ENCODE assay signal across 22 cellular contexts in genomic region chr12:1787714-1788113, GRCh38. TPM values are rescaled to one million over a fixed set of nuclear protein-coding genes. Genes with fewer than 3 reads are reported as not detected.
DNase-seq lines count a peak whose midpoint lies in the region; ATAC-seq and TF ChIP-seq lines count a peak whose summit lies in the region.
"Had no signal": no experiment of that assay in that cellular context is flagged by ENCODE, and none has a peak within 500 bp of the region (broad histone marks: within the 10 kb centered on the region; RNA-seq: fewer than 3 reads in every experiment).

No MANE protein-coding gene starts in this region.

- H3K27me3 ChIP-seq in subcutaneous abdominal adipose tissue (ENCODE audit: control insufficient read depth in 5 of 5, insufficient read depth in 4 of 5, low read length in 5 of 5): no peaks in the 10 kb centered on the region
- H3K27me3 ChIP-seq: BLaER1 had no signal

- peaks cover 21% of the 10 kb centered on the region for H3K4me1 Mint-ChIP-seq in activated CD4-positive, alpha-beta T cell treated with anti-CD3 and anti-CD28 coated beads, Interleukin-2, amount 10 ng/mL, durations not matched to agents 7 days and 5 days

- peaks cover 2 to 44% (median 27%) of the 10 kb centered on the region in 5 donors for H3K4me1 ChIP-seq in subcutaneous abdominal adipose tissue (ENCODE audit: control insufficient read depth in 5 of 5, insufficient read depth in 5 of 5, low read length in 5 of 5)
- H3K4me1 ChIP-seq: Caco-2 had no signal

- no peak for TF ChIP-seq RAD21 in Ishikawa (IDR thresholded peaks at IDR 0.05; ENCODE audit: low read depth)

- peaks cover 11% of the 10 kb centered on the region for H3K36me3 Mint-ChIP-seq in activated CD4-positive, alpha-beta T cell treated with anti-CD3 and anti-CD28 coated beads, Interleukin-2, amount 10 ng/mL, durations not matched to agents 7 days and 5 days (ENCODE audit: low read depth)

- DNase-seq in activated CD4-positive, alpha-beta T cell treated with anti-CD3 and anti-CD28 coated beads, Interleukin-2, amount 10 ng/mL, durations not matched to agents 7 days and 5 days: no peak
- no peak for DNase-seq in activated CD4-positive, alpha-beta T cell treated with anti-CD3 and anti-CD28 coated beads for 1 hour
- DNase-seq in left lobe of liver (ENCODE audit: low spot score) (no peak), NCI-H748 (lab: John Stamatoyannopoulos, UW; ENCODE audit: unreplicated experiment) (no peak)
- DNase-seq: Caco-2; CD4-positive, CD25-positive, alpha-beta regulatory T cell; CD8-positive, alpha-beta T cell; DMS153; DND-41; H9; HFFc6 had no signal

- H3K27me3 Mint-ChIP-seq in activated CD4-positive, alpha-beta T cell treated with anti-CD3 and anti-CD28 coated beads, Interleukin-2, amount 10 ng/mL, durations not matched to agents 7 days and 5 days: no peaks in the 10 kb centered on the region
- H3K27me3 Mint-ChIP-seq: B cell; CD4-positive, CD25-positive, alpha-beta regulatory T cell had no signal

- no peak for TF ChIP-seq EP300 in Ishikawa (IDR thresholded peaks at IDR 0.05; ENCODE audit: borderline replicate concordance)

- no peak overlapping the region for H3K9ac ChIP-seq in subcutaneous abdominal adipose tissue (ENCODE audit: low read length in 5 of 5)
- H3K9ac ChIP-seq: BLaER1 had no signal

- no peak overlapping the region for H3K4me3 Mint-ChIP-seq in activated CD4-positive, alpha-beta T cell treated with anti-CD3 and anti-CD28 coated beads, Interleukin-2, amount 10 ng/mL, durations not matched to agents 7 days and 5 days
- H3K4me3 Mint-ChIP-seq: B cell; CD4-positive, CD25-positive, alpha-beta regulatory T cell; CD8-positive, alpha-beta T cell; GM23338; H9; HFFc6 had no signal

- peak overlapping the region; percentile 31 for H3K27ac Mint-ChIP-seq in activated CD4-positive, alpha-beta T cell treated with anti-CD3 and anti-CD28 coated beads, Interleukin-2, amount 10 ng/mL, durations not matched to agents 7 days and 5 days
- H3K27ac Mint-ChIP-seq: B cell; CD4-positive, CD25-positive, alpha-beta regulatory T cell; CD8-positive, alpha-beta T cell; GM23338; H9; HFFc6 had no signal

- H3K9me3 Mint-ChIP-seq in activated CD4-positive, alpha-beta T cell treated with anti-CD3 and anti-CD28 coated beads, Interleukin-2, amount 10 ng/mL, durations not matched to agents 7 days and 5 days: no peaks in the 10 kb centered on the region
- H3K9me3 Mint-ChIP-seq: CD4-positive, CD25-positive, alpha-beta regulatory T cell; CD8-positive, alpha-beta T cell; GM23338; H9; HFFc6 had no signal

- peak overlapping the region; percentile 27 for H3K27ac ChIP-seq in subcutaneous abdominal adipose tissue (ENCODE audit: low read depth, low read length)
- H3K27ac ChIP-seq: 22Rv1, BLaER1, C4-2B had no signal

- CTCF ChIA-PET in activated CD4-positive, alpha-beta T cell treated with anti-CD3 and anti-CD28 coated beads, Interleukin-2, amount 10 ng/mL, durations not matched to agents 7 days and 5 days (lab: Charles Lee): no interaction called here

- peak; percentile 23 for ATAC-seq in left lobe of liver
- no peak for ATAC-seq in HG03139 (IDR thresholded peaks at IDR 0.05; ENCODE audit: unreplicated experiment)
- no peak for ATAC-seq in HG02678 (IDR thresholded peaks at IDR 0.05; ENCODE audit: unreplicated experiment)
- ATAC-seq: CD8-positive, alpha-beta T cell; GM23338; HCT116 had no signal

- no peak overlapping the region for H3K4me3 ChIP-seq in subcutaneous abdominal adipose tissue (ENCODE audit: low read depth in 1 of 5, low read length in 5 of 5)
- H3K4me3 ChIP-seq: BLaER1, GM23338 had no signal

- peaks cover 8 to 47% (median 35%) of the 10 kb centered on the region in 5 donors for H3K36me3 ChIP-seq in subcutaneous abdominal adipose tissue (ENCODE audit: control insufficient read depth in 5 of 5, insufficient read depth in 5 of 5, low read length in 5 of 5)

- POLR2A ChIA-PET in activated CD4-positive, alpha-beta T cell treated with anti-CD3 and anti-CD28 coated beads, Interleukin-2, amount 10 ng/mL, durations not matched to agents 7 days and 5 days (lab: Charles Lee): no interaction called here

- H3K9me3 ChIP-seq in subcutaneous abdominal adipose tissue (ENCODE audit: control insufficient read depth in 5 of 5, low read length in 5 of 5): no peaks in the 10 kb centered on the region
- H3K9me3 ChIP-seq: BLaER1, Caco-2 had no signal

TF ChIP-seq in Ishikawa, 13 proteins besides CTCF, POLR2A, EP300 and RAD21:
- TF ChIP-seq REST (IDR thresholded peaks at IDR 0.05; ENCODE audit: low read depth) (peak; percentile 55; the same call in 1 of the 2 replicates), EGR1 (IDR thresholded peaks at IDR 0.05) (no peak), ZBTB7A (IDR thresholded peaks at IDR 0.05; ENCODE audit: low read depth) (no peak), YY1 (IDR thresholded peaks at IDR 0.05; ENCODE audit: low read depth) (no peak), NFIC (IDR thresholded peaks at IDR 0.05) (no peak), TEAD4 (IDR thresholded peaks at IDR 0.05) (no peak), TCF12 (IDR thresholded peaks at IDR 0.05; ENCODE audit: low read depth) (no peak), USF1 (IDR thresholded peaks at IDR 0.05) (no peak)

RNA-seq across cellular contexts. Expression of gene LRTM2, which starts 32.7 kb away (rescaled TPM):
- not detected for total RNA-seq in activated CD4-positive, alpha-beta T cell treated with anti-CD3 and anti-CD28 coated beads, Interleukin-2, amount 10 ng/mL, durations not matched to agents 7 days and 5 days
- total RNA-seq in left lobe of liver: not detected
- total RNA-seq: B cell; Caco-2; CD4-positive, CD25-positive, alpha-beta regulatory T cell; CD8-positive, alpha-beta T cell; GM23338; H4; H9; HFFc6 had no signal
